ENCODE assay signal across 8 cellular contexts in genomic region chr19:40221858-40222619, GRCh38. TPM values are rescaled to one million over a fixed set of nuclear protein-coding genes. Genes with fewer than 3 reads are reported as not detected.
DNase-seq lines count a peak whose midpoint lies in the region; ATAC-seq and TF ChIP-seq lines count a peak whose summit lies in the region.

No MANE protein-coding gene starts in this region.

- DNase-seq in GM13976 (ENCODE audit: low spot score) (peak; percentile 94), NCI-H1694 (lab: John Stamatoyannopoulos, UW) (peak; percentile 95), T follicular helper cell (ENCODE audit: low read depth) (peak; percentile 66), Right ventricle myocardium superior (peak; percentile 68), psoas muscle (peak; percentile 79 to 84), vagina (ENCODE audit: extremely low spot score in 2 of 2) (no peak)
- peak; percentile 69 for DNase-seq in activated naive CD8-positive, alpha-beta T cell treated with anti-CD3 and anti-CD28 coated beads, Interleukin-2, amount 10 ng/mL, durations not matched to agents 7 days and 5 days

- peaks cover 68% of the 10 kb centered on the region for H3K27me3 Mint-ChIP-seq in activated naive CD8-positive, alpha-beta T cell treated with anti-CD3 and anti-CD28 coated beads, Interleukin-2, amount 10 ng/mL, durations not matched to agents 7 days and 5 days

- H3K4me3 ChIP-seq in psoas muscle (no peak overlapping the region), vagina (no peak overlapping the region)

- H3K4me3 Mint-ChIP-seq in activated naive CD8-positive, alpha-beta T cell treated with anti-CD3 and anti-CD28 coated beads, Interleukin-2, amount 10 ng/mL, durations not matched to agents 7 days and 5 days, result peak overlapping the region; percentile 17

- TF ChIP-seq POLR2A in vagina (IDR thresholded peaks at IDR 0.05), result no peak

- H3K27ac ChIP-seq in psoas muscle (no peak overlapping the region), vagina (no peak overlapping the region)

- ATAC-seq in activated naive CD8-positive, alpha-beta T cell treated with anti-CD3 and anti-CD28 coated beads, Interleukin-2, amount 10 ng/mL, durations not matched to agents 7 days and 5 days (ENCODE audit: low read depth), result peak; percentile 65
- ATAC-seq in Right ventricle myocardium superior (ENCODE audit: poor library complexity) (peak; percentile 85), psoas muscle (peak; percentile 80 to 87 (median 84)), HG02571 (IDR thresholded peaks at IDR 0.05; ENCODE audit: unreplicated experiment) (no peak)

- H3K27ac Mint-ChIP-seq in activated naive CD8-positive, alpha-beta T cell treated with anti-CD3 and anti-CD28 coated beads, Interleukin-2, amount 10 ng/mL, durations not matched to agents 7 days and 5 days, result no peak overlapping the region

- H3K4me1 Mint-ChIP-seq in activated naive CD8-positive, alpha-beta T cell treated with anti-CD3 and anti-CD28 coated beads, Interleukin-2, amount 10 ng/mL, durations not matched to agents 7 days and 5 days, result peaks cover 16% of the 10 kb centered on the region

- intact Hi-C loops in Right ventricle myocardium superior (cut with DNase I) (loop anchor here (10.0 kb wide), 1 partner anchor 53 kb away; no protein-coding TSS in a partner anchor), psoas muscle (cut with DNase I) (loop anchor here (2.0 to 5.0 kb wide), 2 partner anchors 80 to 81 kb away; no protein-coding TSS in a partner anchor), vagina (cut with DNase I) (no loop called here)

- POLR2A ChIA-PET in activated naive CD8-positive, alpha-beta T cell treated with anti-CD3 and anti-CD28 coated beads, Interleukin-2, amount 10 ng/mL, durations not matched to agents 7 days and 5 days (lab: Charles Lee), result no interaction called here

- in situ Hi-C loops in GM13976 (cut with MboI; ENCODE audit: low sequenced_read_pairs, unreplicated experiment), result no loop called here

- no peaks in the 10 kb centered on the region for H3K9me3 ChIP-seq in psoas muscle
- no peaks in the 10 kb centered on the region for H3K9me3 ChIP-seq in vagina

- WGBS in psoas muscle, 3 donors, result 52 to 64% (median 58%) methylated on average over 41 of the region's 41 CpGs

- H3K36me3 Mint-ChIP-seq in activated naive CD8-positive, alpha-beta T cell treated with anti-CD3 and anti-CD28 coated beads, Interleukin-2, amount 10 ng/mL, durations not matched to agents 7 days and 5 days, result no peaks in the 10 kb centered on the region

- H3K27me3 ChIP-seq in psoas muscle (ENCODE audit: insufficient read depth in 3 of 3, low read length in 2 of 3) (peaks cover 0 to 79% (median 27%) of the 10 kb centered on the region in 3 donors), vagina (peaks cover 6% of the 10 kb centered on the region)

- no peaks in the 10 kb centered on the region for H3K36me3 ChIP-seq in psoas muscle (ENCODE audit: insufficient read depth in 1 of 2, low read depth in 1 of 2)
- H3K36me3 ChIP-seq in vagina, result no peaks in the 10 kb centered on the region

- H3K4me1 ChIP-seq in psoas muscle (peaks cover 18% of the 10 kb centered on the region), vagina (peaks cover 35% of the 10 kb centered on the region)

- peaks cover 1% of the 10 kb centered on the region for H3K9me3 Mint-ChIP-seq in activated naive CD8-positive, alpha-beta T cell treated with anti-CD3 and anti-CD28 coated beads, Interleukin-2, amount 10 ng/mL, durations not matched to agents 7 days and 5 days

- peak; percentile 47 for TF ChIP-seq CTCF in GM13976 (IDR thresholded peaks at IDR 0.05; ENCODE audit: borderline replicate concordance, control extremely low read depth, extremely low read depth, insufficient read depth, missing control alignments)
- peak; percentile 87 for TF ChIP-seq CTCF in psoas muscle (IDR thresholded peaks at IDR 0.05)
- TF ChIP-seq CTCF in vagina (IDR thresholded peaks at IDR 0.05), result peak; percentile 84 to 86 (median 84)

RNA-seq across cellular contexts. Expression of gene TTC9B, which starts 3.9 kb away (rescaled TPM):
- total RNA-seq in activated naive CD8-positive, alpha-beta T cell treated with anti-CD3 and anti-CD28 coated beads, Interleukin-2, amount 10 ng/mL, durations not matched to agents 7 days and 5 days, result not detected
- not detected for total RNA-seq in Right ventricle myocardium superior
- not detected for total RNA-seq in psoas muscle
- polyA plus RNA-seq in psoas muscle, result under 1 TPM in 1 of 3 donors, not detected in 2; 0.06 TPM
- total RNA-seq in vagina, result not detected

RNA-seq across cellular contexts. Expression of gene CCNP, which starts 4.5 kb away (rescaled TPM):
- total RNA-seq in activated naive CD8-positive, alpha-beta T cell treated with anti-CD3 and anti-CD28 coated beads, Interleukin-2, amount 10 ng/mL, durations not matched to agents 7 days and 5 days, result under 1 TPM; 0.53 to 0.99 TPM
- not detected for total RNA-seq in Right ventricle myocardium superior
- not detected for total RNA-seq in psoas muscle
- under 1 TPM in 1 of 3 donors, not detected in 2; 0.04 TPM for polyA plus RNA-seq in psoas muscle
- not detected for total RNA-seq in vagina

RNA-seq across cellular contexts. Expression of gene MAP3K10, which starts 30.8 kb away (rescaled TPM):
- total RNA-seq in activated naive CD8-positive, alpha-beta T cell treated with anti-CD3 and anti-CD28 coated beads, Interleukin-2, amount 10 ng/mL, durations not matched to agents 7 days and 5 days, result 10 to 100 TPM; 25.6 to 26.4 TPM
- total RNA-seq in Right ventricle myocardium superior (18.1 TPM), psoas muscle (10 to 100 TPM; 18.6 to 22.2 (median 19.5) TPM), vagina (10.6 TPM)
- polyA plus RNA-seq in psoas muscle, result 10 to 100 TPM; 10.7 to 35.1 (median 16.0) TPM

Comparison
In these comparisons a context has a peak if more than half of its experiments do, and no peak if none do; other contexts are left out.
1. DNase-seq: peak in GM13976 (single experiment), NCI-H1694 (single experiment), T follicular helper cell (single experiment), activated naive CD8-positive, alpha-beta T cell treated with anti-CD3 and anti-CD28 coated beads, Interleukin-2, amount 10 ng/mL, durations not matched to agents 7 days and 5 days (single experiment), Right ventricle myocardium superior (single experiment) and psoas muscle (2 of 2); none in vagina (0 of 2).
2. Peak in every context shown above with its lines, with median percentiles within 50 percentile points of each other: CTCF ChIP-seq.